Comparison of ENCODE assay signal across 9 cellular contexts in the genomic region with DNA sequence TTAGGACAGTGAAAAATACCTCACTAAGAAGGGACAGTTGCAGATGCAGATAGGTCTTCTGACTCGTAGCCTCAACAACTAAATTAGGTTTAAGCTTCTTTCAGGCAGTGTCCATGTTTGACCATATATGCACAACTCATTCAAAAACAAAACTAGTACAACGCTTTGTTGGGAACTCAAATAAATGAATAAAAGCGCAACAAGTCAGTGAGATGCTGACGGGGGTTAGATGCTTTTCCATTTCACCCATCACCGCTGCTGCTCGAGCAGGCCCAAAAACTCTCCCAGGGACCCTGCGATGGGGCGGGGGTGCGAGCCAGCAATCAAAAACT. TPM values are rescaled to one million over a fixed set of nuclear protein-coding genes. Genes with fewer than 3 reads are reported as not detected.
A peak's percentile ranks its signal among the peaks of the same experiment; 100 is the strongest.
DNase-seq lines count a peak whose midpoint lies in the region; ATAC-seq, FAIRE-seq and TF ChIP-seq lines count a peak whose summit lies in the region.
"Had no signal": no experiment of that assay in that cellular context is flagged by ENCODE, and none has a peak within 500 bp of the region (broad histone marks: within the 10 kb centered on the region; RNA-seq: fewer than 3 reads in every experiment).

No MANE protein-coding gene starts in this region.

- H3K36me3 ChIP-seq in Peyer's patch (peaks cover 0 to 8% (median 0%) of the 10 kb centered on the region in 3 donors), esophagus (ENCODE audit: control insufficient read depth in 2 of 2, insufficient read depth in 2 of 2, low read length in 1 of 2) (peaks cover 0 to 2% of the 10 kb centered on the region in 2 donors)

- TF ChIP-seq CTCF in Peyer's patch (IDR thresholded peaks at IDR 0.05) (no peak), progenitor cell of endocrine pancreas (IDR thresholded peaks at IDR 0.05; ENCODE audit: unreplicated experiment) (no peak)

- H3K4me1 Mint-ChIP-seq in progenitor cell of endocrine pancreas (ENCODE audit: low read depth) = peaks cover 27% of the 10 kb centered on the region

- H3K27me3 ChIP-seq in Peyer's patch (no peaks in the 10 kb centered on the region), esophagus (ENCODE audit: control insufficient read depth in 1 of 2, insufficient read depth in 2 of 2, low read length in 2 of 2) (no peaks in the 10 kb centered on the region)

- H3K9me3 ChIP-seq in Peyer's patch = no peaks in the 10 kb centered on the region
- no peaks in the 10 kb centered on the region for H3K9me3 ChIP-seq in esophagus (ENCODE audit: control insufficient read depth in 2 of 2, insufficient read depth in 1 of 2, low read depth in 1 of 2, low read length in 1 of 2)

- FAIRE-seq in RCC 7860 (lab: Jason Lieb, UNC) = no peak
- FAIRE-seq: endometrium had no signal

- peaks cover 5% of the 10 kb centered on the region for H3K36me3 Mint-ChIP-seq in progenitor cell of endocrine pancreas (ENCODE audit: insufficient read depth)

- no peak for TF ChIP-seq POLR2A in Peyer's patch (IDR thresholded peaks at IDR 0.05)

- H3K4me3 ChIP-seq in GM08714 (ENCODE audit: low read length) (peak overlapping the region; percentile 71), Peyer's patch (peak overlapping the region; percentile 92 to 100 (median 96)), esophagus (ENCODE audit: low read depth in 1 of 2, low read length in 2 of 2) (peak overlapping the region; percentile 84 to 95)

- H3K27me3 Mint-ChIP-seq in progenitor cell of endocrine pancreas = no peaks in the 10 kb centered on the region

- peak overlapping the region; percentile 87 to 96 (median 91) for H3K27ac ChIP-seq in Peyer's patch
- H3K27ac ChIP-seq in esophagus (ENCODE audit: low read depth in 2 of 2, low read length in 1 of 2) = peak overlapping the region; percentile 85 to 91

- no peak for ATAC-seq in GM21529 (IDR thresholded peaks at IDR 0.05; ENCODE audit: unreplicated experiment)
- no peak for ATAC-seq in GM21619 (IDR thresholded peaks at IDR 0.05; ENCODE audit: unreplicated experiment)

- peak overlapping the region; percentile 91 for H3K4me3 Mint-ChIP-seq in progenitor cell of endocrine pancreas (ENCODE audit: low read depth)

- DNase-seq in Peyer's patch (no peak), progenitor cell of endocrine pancreas (ENCODE audit: low spot score, unreplicated experiment) (no peak), RCC 7860 (ENCODE audit: low spot score) (no peak)
- no peak for DNase-seq in effector CD8-positive, alpha-beta T cell (lab: John Stamatoyannopoulos, UW)

- no peaks in the 10 kb centered on the region for H3K9me3 Mint-ChIP-seq in progenitor cell of endocrine pancreas (ENCODE audit: low read depth)

- peak overlapping the region; percentile 54 for H3K27ac Mint-ChIP-seq in progenitor cell of endocrine pancreas

- WGBS in esophagus, 2 donors = 0 to 1% methylated on average over 9 of the region's 9 CpGs

- H3K4me1 ChIP-seq in Peyer's patch (peaks cover 0 to 34% (median 5%) of the 10 kb centered on the region in 4 donors), esophagus (ENCODE audit: control insufficient read depth in 2 of 2, insufficient read depth in 2 of 2, low read length in 1 of 2) (no peaks in the 10 kb centered on the region)

RNA-seq across cellular contexts. Expression of gene RPAP3, which starts 0.6 kb away (rescaled TPM):
- total RNA-seq in Peyer's patch = 10 to 100 TPM in 3 of 4 donors, 1 to 10 TPM in 1; 5.4 to 33.8 (median 13.3) TPM
- 10 to 100 TPM in 1 of 2 donors, 1 to 10 TPM in 1; 5.3 to 11.6 TPM for polyA plus RNA-seq in esophagus
- total RNA-seq in progenitor cell of endocrine pancreas = 36.4 and 39.8 TPM in 2 replicates

RNA-seq across cellular contexts. Expression of gene ENDOU, which starts 20.1 kb away (rescaled TPM):
- total RNA-seq in Peyer's patch = not detected
- 100 to 1,000 TPM; 101 to 139 TPM for polyA plus RNA-seq in esophagus
- not detected in 2 replicates for total RNA-seq in progenitor cell of endocrine pancreas

RNA-seq across cellular contexts. Expression of gene RAPGEF3, which starts 53.5 kb away (rescaled TPM):
- total RNA-seq in Peyer's patch (10 to 100 TPM in 3 of 4 donors, 1 to 10 TPM in 1; 4.9 to 33.0 (median 16.9) TPM), progenitor cell of endocrine pancreas (1.2 and 1.7 TPM in 2 replicates)
- polyA plus RNA-seq in esophagus = 10 to 100 TPM; 23.2 to 75.2 TPM
